Comparison of ENCODE assay signal across 8 cellular contexts in genomic region chr12:70849265-70849960, GRCh38.
DNase-seq lines count a peak whose midpoint lies in the region; ATAC-seq, FAIRE-seq and TF ChIP-seq lines count a peak whose summit lies in the region.

No MANE protein-coding gene starts in this region.

- H3K27ac Mint-ChIP-seq in type B pancreatic cell: no peak overlapping the region

- H3K9me3 Mint-ChIP-seq in type B pancreatic cell: no peaks in the 10 kb centered on the region

- H3K4me1 Mint-ChIP-seq in type B pancreatic cell (ENCODE audit: unreplicated experiment): peaks cover 5% of the 10 kb centered on the region

- H3K9me3 ChIP-seq in heart left ventricle: no peaks in the 10 kb centered on the region
- H3K9me3 ChIP-seq in Peyer's patch: no peaks in the 10 kb centered on the region

- no peaks in the 10 kb centered on the region for H3K27me3 Mint-ChIP-seq in type B pancreatic cell

- no peak for DNase-seq in heart left ventricle
- no peak for DNase-seq in Right ventricle myocardium inferior (ENCODE audit: missing footprints)
- no peak for DNase-seq in Peyer's patch
- peak; percentile 2 to 7 for DNase-seq in frontal cortex (ENCODE audit: low spot score in 2 of 2)
- DNase-seq in type B pancreatic cell (ENCODE audit: extremely low spot score, unreplicated experiment): no peak
- no peak for DNase-seq in NCI-H146 treated with DMSO at 0.1 percent for 48 hours (lab: John Stamatoyannopoulos, UW; ENCODE audit: unreplicated experiment)
- no peak for DNase-seq in OCI-M2 (lab: John Stamatoyannopoulos, UW; ENCODE audit: unreplicated experiment)

- no peak overlapping the region for H3K4me3 Mint-ChIP-seq in type B pancreatic cell

- H3K36me3 ChIP-seq in heart left ventricle (no peaks in the 10 kb centered on the region), Peyer's patch (no peaks in the 10 kb centered on the region)

- H3K27ac ChIP-seq in heart left ventricle: no peak overlapping the region
- no peak overlapping the region for H3K27ac ChIP-seq in Peyer's patch

- no peaks in the 10 kb centered on the region for H3K27me3 ChIP-seq in heart left ventricle
- no peaks in the 10 kb centered on the region for H3K27me3 ChIP-seq in Peyer's patch

- ATAC-seq in heart left ventricle: peak in 1 of 4 donors; percentile 76
- no peak for ATAC-seq in Right ventricle myocardium inferior
- no peak for ATAC-seq in GM21717 (IDR thresholded peaks at IDR 0.05; ENCODE audit: unreplicated experiment)

- H3K36me3 Mint-ChIP-seq in type B pancreatic cell: no peaks in the 10 kb centered on the region

- TF ChIP-seq CTCF in heart left ventricle (IDR thresholded peaks at IDR 0.05): peak; percentile 6 to 59 (median 41)
- TF ChIP-seq CTCF in Peyer's patch (IDR thresholded peaks at IDR 0.05): peak in 4 of 6 experiments; percentile 32 to 71 (median 66)
- peak; percentile 69 for TF ChIP-seq CTCF in type B pancreatic cell (conservative IDR thresholded peaks at IDR 0.05)

- WGBS in heart left ventricle, 4 donors: 27 to 30% (median 29%) methylated on average over 3 of the region's 3 CpGs

- H3K4me1 ChIP-seq in heart left ventricle: peaks cover 0 to 6% (median 0%) of the 10 kb centered on the region in 12 donors
- no peaks in the 10 kb centered on the region for H3K4me1 ChIP-seq in Peyer's patch

- H3K4me3 ChIP-seq in heart left ventricle (no peak overlapping the region), Peyer's patch (no peak overlapping the region)

- intact Hi-C loops in heart left ventricle (cut with DNase I): loop anchor here in 7 of 10 donors (1.0 to 10.0 kb wide), 6 partner anchors 112 to 117 kb away; no protein-coding TSS in a partner anchor
- intact Hi-C loops in Right ventricle myocardium inferior (cut with DNase I): loop anchor here (2.0 kb wide), 1 partner anchor 119 kb away; no protein-coding TSS in a partner anchor

- peak; percentile 91 for FAIRE-seq in frontal cortex (lab: Jason Lieb, UNC)

- TF ChIP-seq POLR2A in heart left ventricle (IDR thresholded peaks at IDR 0.05): no peak
- no peak for TF ChIP-seq POLR2A in Peyer's patch (IDR thresholded peaks at IDR 0.05)

Comparison
In these comparisons a context has a peak if more than half of its experiments do, and no peak if none do; other contexts are left out.
1. DNase-seq: peak in frontal cortex (2 of 2); none in heart left ventricle (0 of 5), Right ventricle myocardium inferior (single experiment), Peyer's patch (0 of 3), type B pancreatic cell (single experiment), NCI-H146 treated with DMSO at 0.1 percent for 48 hours (single experiment) and OCI-M2 (single experiment).
2. Peak in every context shown above with its lines, with median percentiles within 50 percentile points of each other: CTCF ChIP-seq.